ENCODE assay signal across 22 cellular contexts in genomic region chr2:3595409-3595808, GRCh38. TPM values are rescaled to one million over a fixed set of nuclear protein-coding genes. Genes with fewer than 3 reads are reported as not detected.
DNase-seq lines count a peak whose midpoint lies in the region; ATAC-seq and TF ChIP-seq lines count a peak whose summit lies in the region.
"Had no signal": no experiment of that assay in that cellular context is flagged by ENCODE, and none has a peak within 500 bp of the region (broad histone marks: within the 10 kb centered on the region; RNA-seq: fewer than 3 reads in every experiment).

No MANE protein-coding gene starts in this region.

- intact Hi-C loops in heart right ventricle (cut with DNase I) = loop anchor here in 5 of 10 donors (2.0 to 10.0 kb wide), 3 partner anchors 49 to 57 kb away; no protein-coding TSS in a partner anchor

- H3K4me3 Mint-ChIP-seq in GM23338 = peak overlapping the region; percentile 45; the same call in 1 of the 3 replicates
- H3K4me3 Mint-ChIP-seq in endodermal cell = no peak overlapping the region
- H3K4me3 Mint-ChIP-seq: activated naive CD4-positive, alpha-beta T cell treated with anti-CD3 and anti-CD28 coated beads, Interleukin-2, amount 50 U/mL, for 24 hours; dendritic cell treated with granulocyte-macrophage colony-stimulating factor and Interleukin-4, amounts not matched to agents 40 ng/mL and 50 ng/mL, for 4 days; neural crest cell; T-helper 1 cell treated with Interleukin-12 subunit alpha and Interleukin-12 subunit beta and Interleukin-4 antibody, amounts not matched to agents 30 μg/mL and 1 μg/mL, for 36 hours had no signal

- H3K27me3 ChIP-seq in GM23338 (ENCODE audit: insufficient read depth) (no peaks in the 10 kb centered on the region), heart right ventricle (peaks cover 0 to 5% (median 0%) of the 10 kb centered on the region in 7 donors), mucosa of stomach (ENCODE audit: control insufficient read depth, insufficient read depth, low read length) (no peaks in the 10 kb centered on the region), endodermal cell (ENCODE audit: control insufficient read depth, insufficient read depth, low read length, poor library complexity, severe bottlenecking) (no peaks in the 10 kb centered on the region)
- H3K27me3 ChIP-seq: BLaER1, cardiac muscle cell had no signal

- H3K27ac Mint-ChIP-seq in GM23338 = no peak overlapping the region
- H3K27ac Mint-ChIP-seq in endodermal cell = no peak overlapping the region
- H3K27ac Mint-ChIP-seq: dendritic cell treated with granulocyte-macrophage colony-stimulating factor and Interleukin-4, amounts not matched to agents 40 ng/mL and 50 ng/mL, for 4 days; T-helper 1 cell treated with Interleukin-12 subunit alpha and Interleukin-12 subunit beta and Interleukin-4 antibody, amounts not matched to agents 30 μg/mL and 1 μg/mL, for 36 hours had no signal

- peak; percentile 20 for ATAC-seq in GM23338
- ATAC-seq in SK-N-SH treated with all-trans-retinoic acid at 6 μM for 48 hours = peak; percentile 15; the same call in 2 of the 3 replicates
- peak in 4 of 8 donors; percentile 8 to 11 (median 10) for ATAC-seq in heart right ventricle
- no peak for ATAC-seq in GM21381 (IDR thresholded peaks at IDR 0.05; ENCODE audit: unreplicated experiment)

- H3K9me3 Mint-ChIP-seq in GM23338 (peaks cover 9% of the 10 kb centered on the region), endodermal cell (peaks cover 13% of the 10 kb centered on the region)
- H3K9me3 Mint-ChIP-seq: activated naive CD4-positive, alpha-beta T cell treated with anti-CD3 and anti-CD28 coated beads, Interleukin-2, amount 50 U/mL, for 24 hours; dendritic cell treated with granulocyte-macrophage colony-stimulating factor and Interleukin-4, amounts not matched to agents 40 ng/mL and 50 ng/mL, for 4 days; neural crest cell; T-helper 1 cell treated with Interleukin-12 subunit alpha and Interleukin-12 subunit beta and Interleukin-4 antibody, amounts not matched to agents 30 μg/mL and 1 μg/mL, for 36 hours had no signal

- DNase-seq in GM23338 (ENCODE audit: low spot score) (no peak), heart right ventricle (no peak), endodermal cell (no peak), NCI-H226 (no peak), SHP77 treated with DMSO at 0.1 percent for 48 hours (lab: John Stamatoyannopoulos, UW) (no peak)
- DNase-seq: DMS53, GDM1, NCI-H1694 treated with DMSO at 0.1 percent for 48 hours, NCI-H2171, NCI-H524 treated with DMSO at 0.1 percent for 48 hours had no signal

- H3K27ac ChIP-seq in GM23338 (ENCODE audit: low read depth) = no peak overlapping the region
- H3K27ac ChIP-seq in heart right ventricle = peak overlapping the region in 8 of 10 donors; percentile 0 to 72 (median 46)
- H3K27ac ChIP-seq in endodermal cell (ENCODE audit: low read depth, low read length) = no peak overlapping the region
- H3K27ac ChIP-seq: BLaER1, prostate gland, thoracic aorta had no signal

- H3K4me2 ChIP-seq in GM23338 = peak overlapping the region; percentile 76; the same call in 1 of the 2 replicates
- H3K4me2 ChIP-seq: BLaER1 had no signal

- WGBS in heart right ventricle, 2 donors = 74 to 79% methylated on average over 10 of the region's 10 CpGs
- WGBS in endodermal cell (ENCODE audit: insufficient coverage in 1 of 2, insufficient read length in 1 of 2), 2 experiments = 94 to 98% methylated on average over 6 to 10 of the region's 10 CpGs

- H3K4me3 ChIP-seq in GM23338 (no peak overlapping the region; the same call in 1 of the 2 replicates), heart right ventricle (peak overlapping the region in 9 of 10 donors; percentile 1 to 44 (median 41)), mucosa of stomach (ENCODE audit: low read length) (no peak overlapping the region), endodermal cell (ENCODE audit: low read length) (no peak overlapping the region)
- H3K4me3 ChIP-seq: BLaER1, cardiac muscle cell, prostate gland had no signal

- H3K9ac ChIP-seq in mucosa of stomach (ENCODE audit: low read length) (peak overlapping the region; percentile 8), endodermal cell (ENCODE audit: extremely low read depth, low read length, poor library complexity, severe bottlenecking) (no peak overlapping the region)
- H3K9ac ChIP-seq: BLaER1 had no signal

- peaks cover 12% of the 10 kb centered on the region for H3K27me3 Mint-ChIP-seq in GM23338 (ENCODE audit: insufficient read depth, low read depth, poor library complexity)
- H3K27me3 Mint-ChIP-seq in endodermal cell (ENCODE audit: insufficient read depth) = peaks cover 13% of the 10 kb centered on the region
- H3K27me3 Mint-ChIP-seq: activated naive CD4-positive, alpha-beta T cell treated with anti-CD3 and anti-CD28 coated beads, Interleukin-2, amount 50 U/mL, for 24 hours had no signal

- H3K9me3 ChIP-seq in heart right ventricle = no peaks in the 10 kb centered on the region
- no peaks in the 10 kb centered on the region for H3K9me3 ChIP-seq in mucosa of stomach (ENCODE audit: control insufficient read depth, low read length)
- no peaks in the 10 kb centered on the region for H3K9me3 ChIP-seq in endodermal cell (ENCODE audit: control insufficient read depth, low read length)
- H3K9me3 ChIP-seq: BLaER1, prostate gland, thoracic aorta had no signal

- H3K79me2 ChIP-seq in GM23338 (replicated peaks; ENCODE audit: insufficient read depth) = no peaks in the 10 kb centered on the region

- no peaks in the 10 kb centered on the region for H3K4me1 ChIP-seq in GM23338 (ENCODE audit: insufficient read depth)
- H3K4me1 ChIP-seq in heart right ventricle = peaks cover 0 to 14% (median 11%) of the 10 kb centered on the region in 9 donors
- no peaks in the 10 kb centered on the region for H3K4me1 ChIP-seq in mucosa of stomach (ENCODE audit: control insufficient read depth, insufficient read depth, low read length)
- H3K4me1 ChIP-seq in endodermal cell (ENCODE audit: control insufficient read depth, insufficient read depth, low read length) = peaks cover 9% of the 10 kb centered on the region
- H3K4me1 ChIP-seq: prostate gland had no signal

- TF ChIP-seq CTCF in GM23338 (conservative IDR thresholded peaks at IDR 0.05; ENCODE audit: low read depth in 2 of 2) (no peak), heart right ventricle (IDR thresholded peaks at IDR 0.05) (no peak), endodermal cell (conservative IDR thresholded peaks at IDR 0.05) (no peak)

- peak overlapping the region; percentile 97 for H2AFZ ChIP-seq in GM23338

- H3K4me1 Mint-ChIP-seq in GM23338 = peaks cover 10% of the 10 kb centered on the region; the same call in 2 of the 3 replicates
- H3K4me1 Mint-ChIP-seq in endodermal cell = peaks cover 23% of the 10 kb centered on the region

- no peaks in the 10 kb centered on the region for H4K20me1 ChIP-seq in GM23338 (replicated peaks; ENCODE audit: insufficient read depth)
- H4K20me1 ChIP-seq: BLaER1 had no signal

- no peaks in the 10 kb centered on the region for H3K9me2 ChIP-seq in GM23338 (ENCODE audit: insufficient read depth)

- H3K36me3 Mint-ChIP-seq in GM23338 (ENCODE audit: low read depth) = peaks cover 13% of the 10 kb centered on the region
- H3K36me3 Mint-ChIP-seq in endodermal cell (ENCODE audit: low read depth) = peaks cover 10% of the 10 kb centered on the region

- 0 out of 2 replicates have a peak, but pooled peaks cover 8% of the 10 kb centered on the region for H3F3A ChIP-seq in GM23338 (replicated peaks; ENCODE audit: low read depth)

- H3K36me3 ChIP-seq in GM23338 (ENCODE audit: insufficient read depth) (no peaks in the 10 kb centered on the region), heart right ventricle (no peaks in the 10 kb centered on the region), mucosa of stomach (ENCODE audit: control insufficient read depth, insufficient read depth, low read length) (no peaks in the 10 kb centered on the region), endodermal cell (ENCODE audit: control insufficient read depth, insufficient read depth, low read length) (no peaks in the 10 kb centered on the region)
- H3K36me3 ChIP-seq: cardiac muscle cell, prostate gland, thoracic aorta had no signal

TF ChIP-seq in GM23338, 12 proteins besides CTCF, POLR2A, EP300 and RAD21 (continues in another document):
- TF ChIP-seq EZH2 (IDR thresholded peaks at IDR 0.05; ENCODE audit: low read depth, unreplicated experiment) (no peak), ZNF331 (CRISPR knock-in tag; IDR thresholded peaks at IDR 0.05; ENCODE audit: low read depth) (no peak)

TF ChIP-seq in SK-N-SH treated with all-trans-retinoic acid at 6 μM for 48 hours, 23 proteins besides CTCF, POLR2A, EP300 and RAD21 (continues in another document):
- TF ChIP-seq ZNF8 (CRISPR knock-in tag; IDR thresholded peaks at IDR 0.05) (no peak), CSRNP3 (CRISPR knock-in tag; IDR thresholded peaks at IDR 0.05) (no peak)

RNA-seq across cellular contexts. Expression of gene COLEC11, which starts 0.5 kb away (rescaled TPM):
- total RNA-seq in GM23338 (2014; rRNA removed; shearing (Covaris generic)) = 0.43 and 1.3 TPM in 2 replicates
- polyA plus RNA-seq in GM23338 (2016; fragmentation: Nextera tagmentation; extraction: Ambion mirVana) (1.5 and 1.8 TPM in 2 replicates), heart right ventricle (10 to 100 TPM; 18.2 to 26.7 TPM)
- total RNA-seq in heart right ventricle (1 to 10 TPM; 2.0 to 7.2 (median 4.1) TPM), endodermal cell (1 to 10 TPM; 1.1 to 1.5 TPM)
- 0.21 TPM for polyA plus RNA-seq in endodermal cell (2013, experiment 1 of 2)
- polyA plus RNA-seq in endodermal cell (2013, experiment 2 of 2) = not detected
- total RNA-seq: neural crest cell, SK-MEL-5 had no signal

RNA-seq across cellular contexts. Expression of gene RPS7, which starts 20.3 kb away (rescaled TPM):
- total RNA-seq in GM23338 (2014; rRNA removed; shearing (Covaris generic)) = 2,575 and 2,742 TPM in 2 replicates
- 2,161 and 2,244 TPM in 2 replicates for polyA plus RNA-seq in GM23338 (2016; fragmentation: Nextera tagmentation; extraction: Ambion mirVana)
- total RNA-seq in heart right ventricle = 100 to 1,000 TPM; 446 to 663 (median 505) TPM
- polyA plus RNA-seq in heart right ventricle = 1,000 to 10,000 TPM; 1,343 to 1,956 TPM
- total RNA-seq in endodermal cell = 1,000 to 10,000 TPM; 1,323 to 1,693 TPM
- polyA plus RNA-seq in endodermal cell (2013, experiment 1 of 2) = 1,899 TPM
- polyA plus RNA-seq in endodermal cell (2013, experiment 2 of 2) = 1,806 TPM

RNA-seq across cellular contexts. Expression of gene RNASEH1, which starts 37.3 kb away (rescaled TPM):
- total RNA-seq in GM23338 (2014; rRNA removed; shearing (Covaris generic)) = 33.2 and 42.0 TPM in 2 replicates
- polyA plus RNA-seq in GM23338 (2016; fragmentation: Nextera tagmentation; extraction: Ambion mirVana) (35.5 and 40.7 TPM in 2 replicates), heart right ventricle (10 to 100 TPM in 1 of 2 donors, 1 to 10 TPM in 1; 8.7 to 15.3 TPM)
- total RNA-seq in heart right ventricle (10 to 100 TPM; 17.3 to 24.0 (median 19.9) TPM), endodermal cell (10 to 100 TPM; 28.2 to 35.2 TPM)
- 21.2 TPM for polyA plus RNA-seq in endodermal cell (2013, experiment 1 of 2)
- polyA plus RNA-seq in endodermal cell (2013, experiment 2 of 2) = 20.2 TPM

Comparison
In these comparisons a context has a peak if more than half of its experiments do, and no peak if none do; other contexts are left out.
1. H3K27ac ChIP-seq: peak in heart right ventricle (8 of 10); none in GM23338 (single experiment) and endodermal cell (single experiment).
2. H3K4me3 ChIP-seq: peak in heart right ventricle (9 of 10); none in GM23338 (single experiment), mucosa of stomach (single experiment) and endodermal cell (single experiment).